In the genomic region with DNA sequence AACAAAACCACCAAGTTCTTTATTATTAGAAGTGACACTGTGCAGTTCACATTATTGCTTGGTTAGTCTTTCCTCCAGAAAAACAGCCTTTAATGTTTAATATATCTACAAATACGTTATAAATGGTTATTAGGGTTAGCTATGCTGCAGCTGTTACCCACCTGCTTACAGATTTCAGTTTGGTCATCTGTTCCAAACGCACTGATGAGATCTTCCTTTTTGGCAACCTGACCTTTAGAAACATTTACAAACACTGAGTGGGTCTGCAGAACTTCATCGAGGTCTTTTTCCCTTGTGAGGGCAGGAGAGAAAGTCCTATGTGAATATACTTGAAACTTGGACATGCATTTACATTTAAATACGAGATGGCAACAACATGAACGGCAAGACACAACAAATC, we compare ENCODE assay signal across 8 cellular contexts. TPM values are rescaled to one million over a fixed set of nuclear protein-coding genes. Genes with fewer than 3 reads are reported as not detected.
DNase-seq lines count a peak whose midpoint lies in the region; ATAC-seq and TF ChIP-seq lines count a peak whose summit lies in the region.
"Not testable (repeated sequence)": the region's sequence is repeated elsewhere in the genome, so short reads cannot be mapped to it uniquely, and the experiment has no call there.

No MANE protein-coding gene starts in this region.

- CTCF ChIA-PET in Calu3 (lab: Charles Lee): interaction anchor here (0.7 kb wide), 1 partner anchor 118 kb away, joined by 4 read pairs; no protein-coding TSS in a partner anchor
- CTCF ChIA-PET in activated CD4-positive, alpha-beta T cell treated with anti-CD3 and anti-CD28 coated beads, Interleukin-2, amount 10 ng/mL, durations not matched to agents 7 days and 5 days (lab: Charles Lee): not testable (repeated sequence)

- not testable (repeated sequence) for H3K27ac ChIP-seq in MM.1S (ENCODE audit: low read length)
- H3K27ac ChIP-seq in body of pancreas: peak overlapping the region; percentile 90 to 100 (median 98)
- H3K27ac ChIP-seq in fibroblast of lung (ENCODE audit: insufficient read depth, low read length): peak overlapping the region; percentile 98
- peak overlapping the region; percentile 99 for H3K27ac ChIP-seq in rectal smooth muscle tissue (ENCODE audit: low read depth, low read length)
- peak overlapping the region; percentile 100 for H3K27ac ChIP-seq in upper lobe of right lung

- BruUV-seq in Calu3 (replicated peaks; lab: Mats Ljungman, UMichigan): not testable (repeated sequence)

- 28 to 30% methylated on average over 5 of the region's 5 CpGs for WGBS in body of pancreas, 2 donors

- POLR2A ChIA-PET in activated CD4-positive, alpha-beta T cell treated with anti-CD3 and anti-CD28 coated beads, Interleukin-2, amount 10 ng/mL, durations not matched to agents 7 days and 5 days (lab: Charles Lee): not testable (repeated sequence)

- H3K4me1 ChIP-seq in MM.1S (ENCODE audit: low read length); fibroblast of lung (ENCODE audit: control insufficient read depth, extremely low read depth, insufficient read depth, low read length); rectal smooth muscle tissue (ENCODE audit: control insufficient read depth, insufficient read depth, low read length): not testable (repeated sequence)
- H3K4me1 ChIP-seq in body of pancreas (peaks cover 18% of the 10 kb centered on the region), upper lobe of right lung (peaks cover 20% of the 10 kb centered on the region)

- not testable (repeated sequence) for H4K20me1 ChIP-seq in MM.1S (ENCODE audit: insufficient read depth, low read length); fibroblast of lung (ENCODE audit: control insufficient read depth, extremely low read depth, insufficient read depth, low read length)

- H3K36me3 Mint-ChIP-seq in Calu3 (ENCODE audit: insufficient read depth, unreplicated experiment) (peaks cover 46% of the 10 kb centered on the region), mesothelial cell of epicardium (peaks cover 10% of the 10 kb centered on the region)
- H3K36me3 Mint-ChIP-seq in activated CD4-positive, alpha-beta T cell treated with anti-CD3 and anti-CD28 coated beads, Interleukin-2, amount 10 ng/mL, durations not matched to agents 7 days and 5 days (ENCODE audit: low read depth): peaks cover 24% of the 10 kb centered on the region

- not testable (repeated sequence) for H3F3A ChIP-seq in MM.1S (ENCODE audit: insufficient read depth, low read length)

- not testable (repeated sequence) for H2AFZ ChIP-seq in MM.1S (ENCODE audit: low read length); fibroblast of lung (ENCODE audit: low read length)

- intact Hi-C loops in Calu3 (cut with micrococcal nuclease; ENCODE audit: unreplicated experiment): loop anchor here (10.0 kb wide), 1 partner anchor 149 kb away; no protein-coding TSS in a partner anchor
- intact Hi-C loops in body of pancreas (cut with DNase I); upper lobe of right lung (cut with DNase I): not testable (repeated sequence)

- peak overlapping the region; percentile 98 for H3K27ac Mint-ChIP-seq in Calu3 (ENCODE audit: unreplicated experiment)
- H3K27ac Mint-ChIP-seq in activated CD4-positive, alpha-beta T cell treated with anti-CD3 and anti-CD28 coated beads, Interleukin-2, amount 10 ng/mL, durations not matched to agents 7 days and 5 days: peak overlapping the region; percentile 100
- H3K27ac Mint-ChIP-seq in mesothelial cell of epicardium: peak overlapping the region; percentile 100

- TF ChIP-seq CTCF in Calu3 (IDR thresholded peaks at IDR 0.05; ENCODE audit: unreplicated experiment); MM.1S (IDR thresholded peaks at IDR 0.05; ENCODE audit: low read length); body of pancreas (IDR thresholded peaks at IDR 0.05); fibroblast of lung (conservative IDR thresholded peaks at IDR 0.05 in 1 of 2, IDR thresholded peaks at IDR 0.05 in 1 of 2; ENCODE audit: low read depth in 1 of 2, low read length in 2 of 2); mesothelial cell of epicardium (IDR thresholded peaks at IDR 0.05; ENCODE audit: unreplicated experiment); upper lobe of right lung (IDR thresholded peaks at IDR 0.05): not testable (repeated sequence)

- TF ChIP-seq POLR2A in body of pancreas (IDR thresholded peaks at IDR 0.05): not testable (repeated sequence)

- H3K27me3 Mint-ChIP-seq in Calu3 (ENCODE audit: unreplicated experiment); activated CD4-positive, alpha-beta T cell treated with anti-CD3 and anti-CD28 coated beads, Interleukin-2, amount 10 ng/mL, durations not matched to agents 7 days and 5 days; mesothelial cell of epicardium (ENCODE audit: low read depth): not testable (repeated sequence)

- not testable (repeated sequence) for H3K9me3 Mint-ChIP-seq in Calu3 (ENCODE audit: low read depth, unreplicated experiment); activated CD4-positive, alpha-beta T cell treated with anti-CD3 and anti-CD28 coated beads, Interleukin-2, amount 10 ng/mL, durations not matched to agents 7 days and 5 days; mesothelial cell of epicardium

- not testable (repeated sequence) for H3K27me3 ChIP-seq in MM.1S (replicated peaks; ENCODE audit: insufficient read depth, low read length); body of pancreas; fibroblast of lung (ENCODE audit: control insufficient read depth, insufficient read depth, low read length); rectal smooth muscle tissue (ENCODE audit: control insufficient read depth, insufficient read depth, low read length); upper lobe of right lung

- H3K4me2 ChIP-seq in MM.1S (ENCODE audit: low read depth, low read length) (peak overlapping the region; percentile 45; the same call in 1 of the 2 replicates), fibroblast of lung (ENCODE audit: extremely low read depth, insufficient read depth, low read length) (peak overlapping the region; percentile 75)

- DNase-seq in Calu3; MM.1S; activated CD4-positive, alpha-beta T cell treated with anti-CD3 and anti-CD28 coated beads, Interleukin-2, amount 10 ng/mL, durations not matched to agents 7 days and 5 days; body of pancreas; fibroblast of lung (ENCODE audit: low read depth in 2 of 2); mesothelial cell of epicardium (ENCODE audit: low spot score in 2 of 2, unreplicated experiment in 2 of 2); upper lobe of right lung: not testable (repeated sequence)

- H3K4me3 ChIP-seq in MM.1S (ENCODE audit: low read length) (peak overlapping the region; percentile 83), fibroblast of lung (replicated peaks in 1 of 4; ENCODE audit: control extremely low read depth in 1 of 4, insufficient read depth in 1 of 4, low read depth in 3 of 4, low read length in 4 of 4) (peak overlapping the region; percentile 69 to 77 (median 72)), rectal smooth muscle tissue (ENCODE audit: low read length) (peak overlapping the region; percentile 73), upper lobe of right lung (peak overlapping the region; percentile 72)
- not testable (repeated sequence) for H3K4me3 ChIP-seq in body of pancreas

- H3K79me2 ChIP-seq in MM.1S (ENCODE audit: low read length) (peaks cover 41% of the 10 kb centered on the region), fibroblast of lung (ENCODE audit: control insufficient read depth, insufficient read depth, low read length) (peaks cover 15% of the 10 kb centered on the region)

- H3K9ac ChIP-seq in MM.1S (ENCODE audit: low read length) (peak overlapping the region; percentile 94; the same call in 1 of the 2 replicates), fibroblast of lung (ENCODE audit: insufficient read depth, low read length) (peak overlapping the region; percentile 16)
- H3K9ac ChIP-seq in rectal smooth muscle tissue (ENCODE audit: low read length): not testable (repeated sequence)

- ATAC-seq in body of pancreas, upper lobe of right lung: not testable (repeated sequence)

- not testable (repeated sequence) for H3K4me1 Mint-ChIP-seq in Calu3 (ENCODE audit: low read depth, unreplicated experiment)
- peaks cover 33% of the 10 kb centered on the region for H3K4me1 Mint-ChIP-seq in activated CD4-positive, alpha-beta T cell treated with anti-CD3 and anti-CD28 coated beads, Interleukin-2, amount 10 ng/mL, durations not matched to agents 7 days and 5 days
- peaks cover 13% of the 10 kb centered on the region for H3K4me1 Mint-ChIP-seq in mesothelial cell of epicardium

- H3K9me3 ChIP-seq in MM.1S (replicated peaks; ENCODE audit: insufficient read depth, low read length); body of pancreas; fibroblast of lung (ENCODE audit: control insufficient read depth, insufficient read depth, low read depth, low read length); upper lobe of right lung: not testable (repeated sequence)

- H3K4me3 Mint-ChIP-seq in Calu3 (ENCODE audit: low read depth, unreplicated experiment): peak overlapping the region; percentile 93
- peak overlapping the region; percentile 87 for H3K4me3 Mint-ChIP-seq in activated CD4-positive, alpha-beta T cell treated with anti-CD3 and anti-CD28 coated beads, Interleukin-2, amount 10 ng/mL, durations not matched to agents 7 days and 5 days
- H3K4me3 Mint-ChIP-seq in mesothelial cell of epicardium: peak overlapping the region; percentile 100

- not testable (repeated sequence) for H3K9me2 ChIP-seq in MM.1S (replicated peaks; ENCODE audit: insufficient read depth, low read length)

- H3K36me3 ChIP-seq in MM.1S (replicated peaks; ENCODE audit: insufficient read depth, low read length); fibroblast of lung (ENCODE audit: control insufficient read depth, insufficient read depth, low read length); rectal smooth muscle tissue (ENCODE audit: control insufficient read depth, insufficient read depth, low read length): not testable (repeated sequence)
- H3K36me3 ChIP-seq in body of pancreas (replicated peaks in 1 of 2; ENCODE audit: insufficient read depth in 1 of 2, low read depth in 2 of 2): peaks cover 8 to 12% of the 10 kb centered on the region in 2 donors
- peaks cover 51% of the 10 kb centered on the region for H3K36me3 ChIP-seq in upper lobe of right lung

RNA-seq across cellular contexts. Expression of a gene that starts 1.3 kb away (rescaled TPM):
- 54.6 and 60.6 TPM in 2 replicates for total RNA-seq in Calu3 (2022)
- total RNA-seq in activated CD4-positive, alpha-beta T cell treated with anti-CD3 and anti-CD28 coated beads, Interleukin-2, amount 10 ng/mL, durations not matched to agents 7 days and 5 days: 10 to 100 TPM; 34.2 to 37.8 TPM
- total RNA-seq in body of pancreas: 10 to 100 TPM; 37.9 to 52.1 TPM
- total RNA-seq in fibroblast of lung: 80.9 and 118 TPM in 2 replicates
- 146 and 172 TPM in 2 replicates for polyA plus RNA-seq in fibroblast of lung
- 123 and 142 TPM in 2 replicates for polyA plus RNA-seq in fibroblast of lung (2012)
- polyA minus RNA-seq in fibroblast of lung (ENCODE audit: low replicate concordance): 6.3 and 6.8 TPM in 2 replicates
- 39.2 to 42.9 TPM (median 40.6 TPM) in 3 replicates for total RNA-seq in mesothelial cell of epicardium
- 129 TPM for total RNA-seq in upper lobe of right lung

RNA-seq across cellular contexts. Expression of a gene that starts 2.6 kb away (rescaled TPM):
- total RNA-seq in Calu3 (2022): 12.1 and 13.9 TPM in 2 replicates
- 10 to 100 TPM; 15.4 to 16.4 TPM for total RNA-seq in activated CD4-positive, alpha-beta T cell treated with anti-CD3 and anti-CD28 coated beads, Interleukin-2, amount 10 ng/mL, durations not matched to agents 7 days and 5 days
- 10 to 100 TPM in 1 of 2 donors, 1 to 10 TPM in 1; 7.6 to 15.6 TPM for total RNA-seq in body of pancreas
- 22.6 and 25.1 TPM in 2 replicates for total RNA-seq in fibroblast of lung
- 16.7 and 17.6 TPM in 2 replicates for polyA plus RNA-seq in fibroblast of lung
- 11.1 and 12.3 TPM in 2 replicates for polyA plus RNA-seq in fibroblast of lung (2012)
- polyA minus RNA-seq in fibroblast of lung (ENCODE audit: low replicate concordance): 12.7 and 17.8 TPM in 2 replicates
- 20.4 to 23.4 TPM (median 21.4 TPM) in 3 replicates for total RNA-seq in mesothelial cell of epicardium
- total RNA-seq in upper lobe of right lung: 20.0 TPM
